In the genomic region with DNA sequence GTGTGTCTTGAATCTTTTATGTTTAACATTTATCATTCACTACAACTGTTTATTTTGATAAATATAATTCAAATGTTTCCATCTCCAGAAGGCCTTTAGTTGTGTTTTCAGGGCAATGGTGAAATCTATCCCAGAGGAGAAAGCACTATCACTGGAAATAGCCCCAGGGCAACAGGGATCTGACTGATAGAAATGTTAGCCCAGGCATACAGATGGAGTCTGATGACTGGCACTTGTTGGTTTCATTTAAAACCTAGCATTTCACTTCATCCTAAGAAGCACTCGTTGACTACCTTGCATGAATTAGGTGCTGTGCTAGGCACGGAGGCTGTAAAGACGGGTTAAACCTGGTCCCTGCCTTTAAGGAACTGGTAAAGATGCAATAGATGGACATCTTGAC, we compare ENCODE assay signal across 1 cellular context.
TF ChIP-seq lines count a peak whose summit lies in the region.

No MANE protein-coding gene starts in this region.

TF ChIP-seq in GM23338, 12 proteins besides CTCF, POLR2A, EP300 and RAD21 (continued from another document):
- TF ChIP-seq ZNF114 (CRISPR knock-in tag; IDR thresholded peaks at IDR 0.05), result no peak
- no peak for TF ChIP-seq ZNF331 (CRISPR knock-in tag; IDR thresholded peaks at IDR 0.05; ENCODE audit: low read depth)
- TF ChIP-seq NANOG (IDR thresholded peaks at IDR 0.05; ENCODE audit: borderline replicate concordance), result no peak
- no peak for TF ChIP-seq CREB1 (CRISPR knock-in tag; IDR thresholded peaks at IDR 0.05; ENCODE audit: low read depth)
- no peak for TF ChIP-seq STAT1 (IDR thresholded peaks at IDR 0.05; ENCODE audit: unreplicated experiment)
- TF ChIP-seq, protein P1, sequence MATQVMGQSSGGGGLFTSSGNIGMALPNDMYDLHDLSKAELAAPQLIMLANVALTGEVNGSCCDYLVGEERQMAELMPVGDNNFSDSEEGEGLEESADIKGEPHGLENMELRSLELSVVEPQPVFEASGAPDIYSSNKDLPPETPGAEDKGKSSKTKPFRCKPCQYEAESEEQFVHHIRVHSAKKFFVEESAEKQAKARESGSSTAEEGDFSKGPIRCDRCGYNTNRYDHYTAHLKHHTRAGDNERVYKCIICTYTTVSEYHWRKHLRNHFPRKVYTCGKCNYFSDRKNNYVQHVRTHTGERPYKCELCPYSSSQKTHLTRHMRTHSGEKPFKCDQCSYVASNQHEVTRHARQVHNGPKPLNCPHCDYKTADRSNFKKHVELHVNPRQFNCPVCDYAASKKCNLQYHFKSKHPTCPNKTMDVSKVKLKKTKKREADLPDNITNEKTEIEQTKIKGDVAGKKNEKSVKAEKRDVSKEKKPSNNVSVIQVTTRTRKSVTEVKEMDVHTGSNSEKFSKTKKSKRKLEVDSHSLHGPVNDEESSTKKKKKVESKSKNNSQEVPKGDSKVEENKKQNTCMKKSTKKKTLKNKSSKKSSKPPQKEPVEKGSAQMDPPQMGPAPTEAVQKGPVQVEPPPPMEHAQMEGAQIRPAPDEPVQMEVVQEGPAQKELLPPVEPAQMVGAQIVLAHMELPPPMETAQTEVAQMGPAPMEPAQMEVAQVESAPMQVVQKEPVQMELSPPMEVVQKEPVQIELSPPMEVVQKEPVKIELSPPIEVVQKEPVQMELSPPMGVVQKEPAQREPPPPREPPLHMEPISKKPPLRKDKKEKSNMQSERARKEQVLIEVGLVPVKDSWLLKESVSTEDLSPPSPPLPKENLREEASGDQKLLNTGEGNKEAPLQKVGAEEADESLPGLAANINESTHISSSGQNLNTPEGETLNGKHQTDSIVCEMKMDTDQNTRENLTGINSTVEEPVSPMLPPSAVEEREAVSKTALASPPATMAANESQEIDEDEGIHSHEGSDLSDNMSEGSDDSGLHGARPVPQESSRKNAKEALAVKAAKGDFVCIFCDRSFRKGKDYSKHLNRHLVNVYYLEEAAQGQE (IDR thresholded peaks at IDR 0.05; ENCODE audit: unreplicated experiment), result no peak
- TF ChIP-seq, protein P2, sequence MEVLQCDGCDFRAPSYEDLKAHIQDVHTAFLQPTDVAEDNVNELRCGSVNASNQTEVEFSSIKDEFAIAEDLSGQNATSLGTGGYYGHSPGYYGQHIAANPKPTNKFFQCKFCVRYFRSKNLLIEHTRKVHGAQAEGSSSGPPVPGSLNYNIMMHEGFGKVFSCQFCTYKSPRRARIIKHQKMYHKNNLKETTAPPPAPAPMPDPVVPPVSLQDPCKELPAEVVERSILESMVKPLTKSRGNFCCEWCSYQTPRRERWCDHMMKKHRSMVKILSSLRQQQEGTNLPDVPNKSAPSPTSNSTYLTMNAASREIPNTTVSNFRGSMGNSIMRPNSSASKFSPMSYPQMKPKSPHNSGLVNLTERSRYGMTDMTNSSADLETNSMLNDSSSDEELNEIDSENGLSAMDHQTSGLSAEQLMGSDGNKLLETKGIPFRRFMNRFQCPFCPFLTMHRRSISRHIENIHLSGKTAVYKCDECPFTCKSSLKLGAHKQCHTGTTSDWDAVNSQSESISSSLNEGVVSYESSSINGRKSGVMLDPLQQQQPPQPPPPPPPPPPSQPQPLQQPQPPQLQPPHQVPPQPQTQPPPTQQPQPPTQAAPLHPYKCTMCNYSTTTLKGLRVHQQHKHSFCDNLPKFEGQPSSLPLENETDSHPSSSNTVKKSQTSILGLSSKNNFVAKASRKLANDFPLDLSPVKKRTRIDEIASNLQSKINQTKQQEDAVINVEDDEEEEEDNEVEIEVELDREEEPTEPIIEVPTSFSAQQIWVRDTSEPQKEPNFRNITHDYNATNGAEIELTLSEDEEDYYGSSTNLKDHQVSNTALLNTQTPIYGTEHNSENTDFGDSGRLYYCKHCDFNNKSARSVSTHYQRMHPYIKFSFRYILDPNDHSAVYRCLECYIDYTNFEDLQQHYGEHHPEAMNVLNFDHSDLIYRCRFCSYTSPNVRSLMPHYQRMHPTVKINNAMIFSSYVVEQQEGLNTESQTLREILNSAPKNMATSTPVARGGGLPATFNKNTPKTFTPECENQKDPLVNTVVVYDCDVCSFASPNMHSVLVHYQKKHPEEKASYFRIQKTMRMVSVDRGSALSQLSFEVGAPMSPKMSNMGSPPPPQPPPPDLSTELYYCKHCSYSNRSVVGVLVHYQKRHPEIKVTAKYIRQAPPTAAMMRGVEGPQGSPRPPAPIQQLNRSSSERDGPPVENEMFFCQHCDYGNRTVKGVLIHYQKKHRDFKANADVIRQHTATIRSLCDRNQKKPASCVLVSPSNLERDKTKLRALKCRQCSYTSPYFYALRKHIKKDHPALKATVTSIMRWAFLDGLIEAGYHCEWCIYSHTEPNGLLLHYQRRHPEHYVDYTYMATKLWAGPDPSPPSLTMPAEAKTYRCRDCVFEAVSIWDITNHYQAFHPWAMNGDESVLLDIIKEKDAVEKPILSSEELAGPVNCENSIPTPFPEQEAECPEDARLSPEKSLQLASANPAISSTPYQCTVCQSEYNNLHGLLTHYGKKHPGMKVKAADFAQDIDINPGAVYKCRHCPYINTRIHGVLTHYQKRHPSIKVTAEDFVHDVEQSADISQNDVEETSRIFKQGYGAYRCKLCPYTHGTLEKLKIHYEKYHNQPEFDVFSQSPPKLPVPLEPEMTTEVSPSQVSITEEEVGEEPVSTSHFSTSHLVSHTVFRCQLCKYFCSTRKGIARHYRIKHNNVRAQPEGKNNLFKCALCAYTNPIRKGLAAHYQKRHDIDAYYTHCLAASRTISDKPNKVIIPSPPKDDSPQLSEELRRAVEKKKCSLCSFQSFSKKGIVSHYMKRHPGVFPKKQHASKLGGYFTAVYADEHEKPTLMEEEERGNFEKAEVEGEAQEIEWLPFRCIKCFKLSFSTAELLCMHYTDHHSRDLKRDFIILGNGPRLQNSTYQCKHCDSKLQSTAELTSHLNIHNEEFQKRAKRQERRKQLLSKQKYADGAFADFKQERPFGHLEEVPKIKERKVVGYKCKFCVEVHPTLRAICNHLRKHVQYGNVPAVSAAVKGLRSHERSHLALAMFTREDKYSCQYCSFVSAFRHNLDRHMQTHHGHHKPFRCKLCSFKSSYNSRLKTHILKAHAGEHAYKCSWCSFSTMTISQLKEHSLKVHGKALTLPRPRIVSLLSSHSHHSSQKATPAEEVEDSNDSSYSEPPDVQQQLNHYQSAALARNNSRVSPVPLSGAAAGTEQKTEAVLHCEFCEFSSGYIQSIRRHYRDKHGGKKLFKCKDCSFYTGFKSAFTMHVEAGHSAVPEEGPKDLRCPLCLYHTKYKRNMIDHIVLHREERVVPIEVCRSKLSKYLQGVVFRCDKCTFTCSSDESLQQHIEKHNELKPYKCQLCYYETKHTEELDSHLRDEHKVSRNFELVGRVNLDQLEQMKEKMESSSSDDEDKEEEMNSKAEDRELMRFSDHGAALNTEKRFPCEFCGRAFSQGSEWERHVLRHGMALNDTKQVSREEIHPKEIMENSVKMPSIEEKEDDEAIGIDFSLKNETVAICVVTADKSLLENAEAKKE (CRISPR knock-in tag; IDR thresholded peaks at IDR 0.05), result no peak
- no peak for TF ChIP-seq EZH2phosphoT487 (IDR thresholded peaks at IDR 0.05; ENCODE audit: unreplicated experiment)
